ENCODE assay signal across 12 cellular contexts in the genomic region with DNA sequence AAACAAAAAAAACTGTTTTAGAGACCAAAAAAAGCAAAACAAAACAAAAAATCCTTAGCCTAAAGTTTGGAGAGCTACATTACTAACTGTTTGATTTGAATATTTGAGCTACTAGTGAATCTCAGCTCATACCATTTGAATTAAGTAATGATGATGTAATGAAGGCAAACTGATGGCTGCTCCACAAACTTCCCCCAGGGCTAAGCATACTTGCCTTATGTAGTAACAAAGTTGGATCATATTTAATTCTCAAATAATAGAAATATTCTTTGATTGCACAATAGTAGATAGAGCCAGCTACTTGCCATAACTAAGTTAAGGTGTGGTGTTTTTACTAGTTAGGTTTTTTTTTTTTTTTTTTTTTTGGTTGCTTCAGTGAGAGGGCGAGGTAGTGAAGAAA. TPM values are rescaled to one million over a fixed set of nuclear protein-coding genes. Genes with fewer than 3 reads are reported as not detected.
DNase-seq lines count a peak whose midpoint lies in the region; ATAC-seq and TF ChIP-seq lines count a peak whose summit lies in the region.
"Had no signal": no experiment of that assay in that cellular context is flagged by ENCODE, and none has a peak within 500 bp of the region (broad histone marks: within the 10 kb centered on the region; RNA-seq: fewer than 3 reads in every experiment).

No MANE protein-coding gene starts in this region.

- H3K27ac Mint-ChIP-seq in CD8-positive, alpha-beta T cell: no peak overlapping the region
- no peak overlapping the region for H3K27ac Mint-ChIP-seq in CD8-positive, alpha-beta memory T cell

- H3K36me3 ChIP-seq in heart left ventricle (peaks cover 0 to 21% (median 10%) of the 10 kb centered on the region in 9 donors), sigmoid colon (peaks cover 0 to 12% (median 0%) of the 10 kb centered on the region in 4 donors)
- H3K36me3 ChIP-seq in CD8-positive, alpha-beta T cell (ENCODE audit: insufficient read depth, low read length): no peaks in the 10 kb centered on the region
- no peaks in the 10 kb centered on the region for H3K36me3 ChIP-seq in CD8-positive, alpha-beta memory T cell (ENCODE audit: insufficient read depth, low read length)
- H3K36me3 ChIP-seq: cardiac muscle cell had no signal

- H3K36me3 Mint-ChIP-seq in CD8-positive, alpha-beta T cell: no peaks in the 10 kb centered on the region
- no peaks in the 10 kb centered on the region for H3K36me3 Mint-ChIP-seq in CD8-positive, alpha-beta memory T cell

- H3K4me3 ChIP-seq in heart left ventricle: peak overlapping the region in 8 of 12 donors; percentile 64 to 88 (median 84)
- H3K4me3 ChIP-seq in sigmoid colon: peak overlapping the region in 2 of 4 donors; percentile 81 to 92
- H3K4me3 ChIP-seq in CD8-positive, alpha-beta T cell (ENCODE audit: low read depth, low read length): no peak overlapping the region
- no peak overlapping the region for H3K4me3 ChIP-seq in CD8-positive, alpha-beta memory T cell (ENCODE audit: low read length)
- H3K4me3 ChIP-seq: cardiac muscle cell had no signal

- WGBS in heart left ventricle, 4 donors: 0 to 47% (median 45%) methylated on average over 1 of the region's 1 CpG
- WGBS in sigmoid colon, 2 donors: 6 to 30% methylated on average over 1 of the region's 1 CpG

- H3K4me1 ChIP-seq in heart left ventricle (peaks cover 0 to 53% (median 23%) of the 10 kb centered on the region in 12 donors), sigmoid colon (peaks cover 0 to 64% (median 36%) of the 10 kb centered on the region in 4 donors)
- no peaks in the 10 kb centered on the region for H3K4me1 ChIP-seq in CD8-positive, alpha-beta T cell (ENCODE audit: insufficient read depth, low read length)
- no peaks in the 10 kb centered on the region for H3K4me1 ChIP-seq in CD8-positive, alpha-beta memory T cell (ENCODE audit: insufficient read depth, low read length)

- H3K27me3 Mint-ChIP-seq in CD8-positive, alpha-beta T cell (ENCODE audit: low read depth): peaks cover 21% of the 10 kb centered on the region
- peaks cover 12 to 25% of the 10 kb centered on the region in 2 donors for H3K27me3 Mint-ChIP-seq in CD8-positive, alpha-beta memory T cell

- TF ChIP-seq CTCF in heart left ventricle (IDR thresholded peaks at IDR 0.05): no peak
- no peak for TF ChIP-seq CTCF in sigmoid colon (IDR thresholded peaks at IDR 0.05)
- TF ChIP-seq CTCF in CD8-positive, alpha-beta T cell (IDR thresholded peaks at IDR 0.05): no peak

- DNase-seq in GM04503 (ENCODE audit: low read depth): peak; percentile 73
- DNase-seq in amniotic epithelial cell (ENCODE audit: low read depth): peak; percentile 91
- no peak for DNase-seq in heart left ventricle
- DNase-seq in sigmoid colon: no peak
- DNase-seq in T1000 (lab: John Stamatoyannopoulos, UW): no peak
- DNase-seq in CD8-positive, alpha-beta T cell: no peak
- DNase-seq in T-helper 9 cell: no peak
- DNase-seq in CD8-positive, alpha-beta memory T cell: no peak
- DNase-seq: NCI-H1930 had no signal

- CTCF ChIA-PET in CD8-positive, alpha-beta T cell (lab: Charles Lee): no interaction called here
- CTCF ChIA-PET in CD8-positive, alpha-beta memory T cell (lab: Charles Lee): no interaction called here

- POLR2A ChIA-PET in CD8-positive, alpha-beta T cell (lab: Charles Lee): interaction anchor here (0.6 kb wide), 2 partner anchors 8 to 1457 kb away, joined by 4 to 6 read pairs; no protein-coding TSS in a partner anchor
- POLR2A ChIA-PET in CD8-positive, alpha-beta memory T cell (lab: Charles Lee): no interaction called here

- H3K27ac ChIP-seq in heart left ventricle (peak overlapping the region in 11 of 12 donors; percentile 32 to 98 (median 92)), sigmoid colon (peak overlapping the region; percentile 98 to 100 (median 99))
- no peak overlapping the region for H3K27ac ChIP-seq in CD8-positive, alpha-beta T cell (ENCODE audit: low read depth, low read length)
- no peak overlapping the region for H3K27ac ChIP-seq in CD8-positive, alpha-beta memory T cell (ENCODE audit: low read depth, low read length)
- H3K27ac ChIP-seq: cardiac muscle cell, VCaP had no signal

- no peaks in the 10 kb centered on the region for H3K9me3 ChIP-seq in heart left ventricle
- no peaks in the 10 kb centered on the region for H3K9me3 ChIP-seq in sigmoid colon
- no peaks in the 10 kb centered on the region for H3K9me3 ChIP-seq in CD8-positive, alpha-beta T cell (ENCODE audit: low read length)
- no peaks in the 10 kb centered on the region for H3K9me3 ChIP-seq in CD8-positive, alpha-beta memory T cell (ENCODE audit: low read length)

- intact Hi-C loops in heart left ventricle (cut with DNase I) (loop anchor here in 5 of 10 donors (10.0 kb wide), 4 partner anchors 148 to 732 kb away; partner anchors contain the start of genes SHPRH (in 3 of the 5) and FBXO30 (in 1 of the 5)), sigmoid colon (cut with DNase I) (no loop called here)
- intact Hi-C loops in CD8-positive, alpha-beta T cell (cut with DNase I, micrococcal nuclease): no loop called here

- no peak for TF ChIP-seq POLR2A in heart left ventricle (IDR thresholded peaks at IDR 0.05)
- TF ChIP-seq POLR2A in sigmoid colon (IDR thresholded peaks at IDR 0.05): no peak

- TF ChIP-seq EP300 in sigmoid colon (IDR thresholded peaks at IDR 0.05): no peak

- peaks cover 12% of the 10 kb centered on the region for H3K4me1 Mint-ChIP-seq in CD8-positive, alpha-beta T cell (ENCODE audit: low read depth)
- H3K4me1 Mint-ChIP-seq in CD8-positive, alpha-beta memory T cell: peaks cover 0 to 8% (median 3%) of the 10 kb centered on the region in 3 donors

- H3K27me3 ChIP-seq in heart left ventricle (no peaks in the 10 kb centered on the region), sigmoid colon (no peaks in the 10 kb centered on the region)
- peaks cover 9% of the 10 kb centered on the region for H3K27me3 ChIP-seq in CD8-positive, alpha-beta T cell (ENCODE audit: insufficient read depth, low read length)
- H3K27me3 ChIP-seq in CD8-positive, alpha-beta memory T cell (ENCODE audit: insufficient read depth, low read length, poor library complexity, severe bottlenecking): no peaks in the 10 kb centered on the region
- H3K27me3 ChIP-seq: cardiac muscle cell had no signal

- H3K9me3 Mint-ChIP-seq in CD8-positive, alpha-beta T cell: no peaks in the 10 kb centered on the region
- peaks cover 0 to 12% (median 6%) of the 10 kb centered on the region in 5 donors for H3K9me3 Mint-ChIP-seq in CD8-positive, alpha-beta memory T cell
- H3K9me3 Mint-ChIP-seq: neural crest cell had no signal

- no peak overlapping the region for H3K4me3 Mint-ChIP-seq in CD8-positive, alpha-beta T cell
- no peak overlapping the region for H3K4me3 Mint-ChIP-seq in CD8-positive, alpha-beta memory T cell

- ATAC-seq in heart left ventricle: peak in 2 of 4 donors; percentile 25 to 30
- ATAC-seq in CD8-positive, alpha-beta T cell: no peak

RNA-seq across cellular contexts. Expression of gene RAB32, which starts 2.8 kb away (rescaled TPM):
- total RNA-seq in heart left ventricle (10 to 100 TPM in 3 of 9 donors, 1 to 10 TPM in 6; 3.9 to 22.7 (median 7.7) TPM), sigmoid colon (10 to 100 TPM; 32.1 to 35.3 (median 33.3) TPM)
- polyA plus RNA-seq in heart left ventricle (1 to 10 TPM; 1.9 to 9.3 TPM), sigmoid colon (10 to 100 TPM; 48.6 to 85.3 (median 61.3) TPM)
- not detected for total RNA-seq in CD8-positive, alpha-beta T cell
- under 1 TPM in 1 of 2 experiments, not detected in 1; 0.51 TPM for total RNA-seq in CD8-positive, alpha-beta memory T cell
- 0.53 TPM for polyA plus RNA-seq in CD8-positive, alpha-beta memory T cell

RNA-seq across cellular contexts. Expression of gene ADGB, which starts 52.3 kb away (rescaled TPM):
- not detected for total RNA-seq in heart left ventricle
- not detected for polyA plus RNA-seq in heart left ventricle
- total RNA-seq in sigmoid colon: under 1 TPM in 1 of 4 donors, not detected in 3; 0.55 TPM
- under 1 TPM in 1 of 3 donors, not detected in 2; 0.13 TPM for polyA plus RNA-seq in sigmoid colon
- total RNA-seq in CD8-positive, alpha-beta T cell: not detected
- under 1 TPM; 0.22 to 0.35 TPM for total RNA-seq in CD8-positive, alpha-beta memory T cell
- polyA plus RNA-seq in CD8-positive, alpha-beta memory T cell: not detected
- total RNA-seq: cardiac muscle cell, neural crest cell had no signal
- polyA plus RNA-seq: cardiac muscle cell had no signal

Comparison
In these comparisons a context has a peak if more than half of its experiments do, and no peak if none do; other contexts are left out.
1. DNase-seq: peak in GM04503 (single experiment) and amniotic epithelial cell (single experiment); none in heart left ventricle (0 of 5), sigmoid colon (single experiment), T1000 (single experiment), CD8-positive, alpha-beta T cell (0 of 7), T-helper 9 cell (single experiment) and CD8-positive, alpha-beta memory T cell (0 of 5).
2. H3K27ac ChIP-seq: peak in heart left ventricle (11 of 12) and sigmoid colon (4 of 4); none in CD8-positive, alpha-beta T cell (single experiment) and CD8-positive, alpha-beta memory T cell (single experiment).
3. H3K4me3 ChIP-seq: peak in heart left ventricle (8 of 12); none in CD8-positive, alpha-beta T cell (single experiment) and CD8-positive, alpha-beta memory T cell (single experiment).